24 cellular contexts compared by ENCODE assay signal in the genomic region with DNA sequence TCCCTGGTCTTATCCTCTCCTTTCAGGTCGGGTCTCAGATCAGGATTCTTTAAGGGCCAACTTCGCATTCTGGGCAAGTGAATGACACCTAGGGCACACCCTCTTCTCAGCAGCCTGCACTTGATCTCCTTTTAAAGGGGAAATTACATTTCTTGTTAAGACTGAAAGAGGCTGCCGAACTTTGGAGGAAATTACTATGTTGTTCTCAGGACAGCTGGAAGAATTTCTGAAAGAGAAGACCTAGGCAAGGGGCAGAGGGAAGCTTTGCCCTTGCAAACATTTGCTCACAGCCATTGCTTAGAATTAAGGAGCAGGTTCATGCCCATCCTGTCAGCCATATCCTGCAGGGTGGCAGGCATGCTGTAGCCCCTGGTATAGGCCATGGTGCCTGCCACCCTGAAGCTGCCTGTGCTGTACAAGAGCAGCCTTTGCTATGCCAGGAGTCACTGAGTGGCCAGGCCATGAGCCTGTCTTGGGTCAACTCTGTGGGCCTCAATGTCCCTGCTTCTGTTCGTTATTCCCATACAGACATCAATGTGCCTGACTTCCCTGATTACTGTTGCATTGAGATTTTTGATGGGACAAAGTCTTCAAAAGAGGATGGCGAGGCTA. TPM values are rescaled to one million over a fixed set of nuclear protein-coding genes. Genes with fewer than 3 reads are reported as not detected.
A peak's percentile ranks its signal among the peaks of the same experiment; 100 is the strongest.
DNase-seq lines count a peak whose midpoint lies in the region; TF ChIP-seq lines count a peak whose summit lies in the region.
"Had no signal": no experiment of that assay in that cellular context is flagged by ENCODE, and none has a peak within 500 bp of the region (broad histone marks: within the 10 kb centered on the region; RNA-seq: fewer than 3 reads in every experiment).

A gene with protein sequence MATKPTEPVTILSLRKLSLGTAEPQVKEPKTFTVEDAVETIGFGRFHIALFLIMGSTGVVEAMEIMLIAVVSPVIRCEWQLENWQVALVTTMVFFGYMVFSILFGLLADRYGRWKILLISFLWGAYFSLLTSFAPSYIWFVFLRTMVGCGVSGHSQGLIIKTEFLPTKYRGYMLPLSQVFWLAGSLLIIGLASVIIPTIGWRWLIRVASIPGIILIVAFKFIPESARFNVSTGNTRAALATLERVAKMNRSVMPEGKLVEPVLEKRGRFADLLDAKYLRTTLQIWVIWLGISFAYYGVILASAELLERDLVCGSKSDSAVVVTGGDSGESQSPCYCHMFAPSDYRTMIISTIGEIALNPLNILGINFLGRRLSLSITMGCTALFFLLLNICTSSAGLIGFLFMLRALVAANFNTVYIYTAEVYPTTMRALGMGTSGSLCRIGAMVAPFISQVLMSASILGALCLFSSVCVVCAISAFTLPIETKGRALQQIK (minus strand): TSS at position 51 of the 612 bp plus-strand sequence. CDS start 22,317 bp downstream, outside the sequence.

- WGBS in sigmoid colon, 2 donors = 45 to 65% methylated on average over 5 of the region's 5 CpGs

- no peak within 1 kb of the TSS for H3K4me3 ChIP-seq in WERI-Rb-1 (ENCODE audit: low read depth, low read length)
- no peak within 1 kb of the TSS for H3K4me3 ChIP-seq in sigmoid colon
- H3K4me3 ChIP-seq in uterus = no peak within 1 kb of the TSS
- no peak within 1 kb of the TSS for H3K4me3 ChIP-seq in CD8-positive, alpha-beta memory T cell (ENCODE audit: low read length)
- H3K4me3 ChIP-seq: BLaER1, GM12878, GM23248 had no signal

- peak within 1 kb of the TSS in 2 of 8 donors; percentile 6 to 51 for H3K27ac Mint-ChIP-seq in CD8-positive, alpha-beta memory T cell
- H3K27ac Mint-ChIP-seq: CD14-positive monocyte; CD8-positive, alpha-beta T cell had no signal

- POLR2A ChIA-PET in CD8-positive, alpha-beta memory T cell (lab: Charles Lee) = no interaction called here

- H3K36me3 Mint-ChIP-seq in CD8-positive, alpha-beta memory T cell = no peaks in the 10 kb centered on the region
- H3K36me3 Mint-ChIP-seq: CD14-positive monocyte; CD8-positive, alpha-beta T cell had no signal

- H3K9me3 ChIP-seq in WERI-Rb-1 (ENCODE audit: severe bottlenecking) = no peaks in the 10 kb centered on the region
- no peaks in the 10 kb centered on the region for H3K9me3 ChIP-seq in sigmoid colon
- no peaks in the 10 kb centered on the region for H3K9me3 ChIP-seq in uterus
- no peaks in the 10 kb centered on the region for H3K9me3 ChIP-seq in CD8-positive, alpha-beta memory T cell (ENCODE audit: low read length)
- H3K9me3 ChIP-seq: BLaER1 had no signal

- H3K4me3 Mint-ChIP-seq in CD8-positive, alpha-beta memory T cell = peak within 1 kb of the TSS in 1 of 7 donors; percentile 79
- H3K4me3 Mint-ChIP-seq: CD14-positive monocyte; CD8-positive, alpha-beta T cell had no signal

- CTCF ChIA-PET in CD8-positive, alpha-beta memory T cell (lab: Charles Lee) = no interaction called here

- H3K27me3 Mint-ChIP-seq in CD8-positive, alpha-beta memory T cell = peaks cover 6 to 9% of the 10 kb centered on the region in 2 donors

- H3K36me3 ChIP-seq in WERI-Rb-1 = no peaks in the 10 kb centered on the region
- H3K36me3 ChIP-seq in sigmoid colon = no peaks in the 10 kb centered on the region
- H3K36me3 ChIP-seq in uterus = no peaks in the 10 kb centered on the region
- H3K36me3 ChIP-seq in CD8-positive, alpha-beta memory T cell (ENCODE audit: insufficient read depth, low read length) = no peaks in the 10 kb centered on the region
- H3K36me3 ChIP-seq: BLaER1 had no signal

- TF ChIP-seq EP300 in sigmoid colon (IDR thresholded peaks at IDR 0.05) = no peak

- intact Hi-C loops in sigmoid colon (cut with DNase I) = no loop called here
- intact Hi-C loops in uterus (cut with DNase I; ENCODE audit: low total_unique reads) = no loop called here

- no peak for TF ChIP-seq POLR2A in sigmoid colon (IDR thresholded peaks at IDR 0.05)
- no peak for TF ChIP-seq POLR2A in uterus (IDR thresholded peaks at IDR 0.05)

- peak; percentile 27 for DNase-seq in WERI-Rb-1
- peak; percentile 35 for DNase-seq in mesenteric fat pad (ENCODE audit: low spot score)
- peak; percentile 25 for DNase-seq in sigmoid colon
- no peak for DNase-seq in NCI-H2227 (lab: John Stamatoyannopoulos, UW; ENCODE audit: unreplicated experiment)
- DNase-seq in uterus = no peak
- DNase-seq in globus pallidus (ENCODE audit: low spot score) = no peak
- no peak for DNase-seq in CD8-positive, alpha-beta memory T cell
- DNase-seq: 8988T; CD8-positive, alpha-beta T cell; COR-L47; DMS 273 treated with DMSO at 0.1 percent for 48 hours; DMS53; DND-41; EL; GM23248; H7 had no signal

- no peaks in the 10 kb centered on the region for H3K4me1 Mint-ChIP-seq in CD8-positive, alpha-beta memory T cell

- TF ChIP-seq CTCF in WERI-Rb-1 (IDR thresholded peaks at IDR 0.05; ENCODE audit: low read depth, low read length) (no peak), sigmoid colon (IDR thresholded peaks at IDR 0.05) (no peak), uterus (IDR thresholded peaks at IDR 0.05) (no peak)

- no peaks in the 10 kb centered on the region for H3K9me3 Mint-ChIP-seq in CD8-positive, alpha-beta memory T cell
- H3K9me3 Mint-ChIP-seq: CD8-positive, alpha-beta T cell had no signal

- H3K27me3 ChIP-seq in WERI-Rb-1 (ENCODE audit: insufficient read depth, low read depth, severe bottlenecking) = no peaks in the 10 kb centered on the region
- H3K27me3 ChIP-seq in sigmoid colon = no peaks in the 10 kb centered on the region
- no peaks in the 10 kb centered on the region for H3K27me3 ChIP-seq in uterus
- H3K27me3 ChIP-seq in CD8-positive, alpha-beta memory T cell (ENCODE audit: insufficient read depth, low read length, poor library complexity, severe bottlenecking) = no peaks in the 10 kb centered on the region
- H3K27me3 ChIP-seq: BLaER1 had no signal

- no peak within 1 kb of the TSS for H3K27ac ChIP-seq in WERI-Rb-1
- H3K27ac ChIP-seq in sigmoid colon = no peak within 1 kb of the TSS
- H3K27ac ChIP-seq in uterus = no peak within 1 kb of the TSS
- no peak within 1 kb of the TSS for H3K27ac ChIP-seq in CD8-positive, alpha-beta memory T cell (ENCODE audit: low read depth, low read length)
- H3K27ac ChIP-seq: BLaER1, GM23248, HL-60 had no signal

- H3K4me1 ChIP-seq in sigmoid colon (no peaks in the 10 kb centered on the region), uterus (no peaks in the 10 kb centered on the region)
- no peaks in the 10 kb centered on the region for H3K4me1 ChIP-seq in CD8-positive, alpha-beta memory T cell (ENCODE audit: insufficient read depth, low read length)
- H3K4me1 ChIP-seq: BLaER1 had no signal

RNA-seq across cellular contexts. Expression of the gene that starts here (rescaled TPM):
- total RNA-seq in mesenteric fat pad (not detected), sigmoid colon (not detected), uterus (1 to 10 TPM in 1 of 4 donors, under 1 TPM in 1, not detected in 2; 0.28 to 1.5 TPM)
- 1 to 10 TPM in 2 of 3 donors, not detected in 1; 1.8 to 2.3 TPM for polyA plus RNA-seq in sigmoid colon
- total RNA-seq in CD8-positive, alpha-beta memory T cell = not detected
- not detected for polyA plus RNA-seq in CD8-positive, alpha-beta memory T cell
- total RNA-seq: A673, G401, GM12878, GM23248, HT1080 had no signal
- polyA plus RNA-seq: AG04450, CD14-positive monocyte, GM23248 had no signal

Comparison
In these comparisons a context has a peak if more than half of its experiments do, and no peak if none do; other contexts are left out.
1. Peak in DNase-seq in mesenteric fat pad; RNA of the gene not detected or under 1 TPM.
2. DNase-seq: peak in WERI-Rb-1 (single experiment) and sigmoid colon (single experiment); none in NCI-H2227 (single experiment), uterus (0 of 2), globus pallidus (single experiment) and CD8-positive, alpha-beta memory T cell (0 of 5).